Comparison of ENCODE assay signal across 15 cellular contexts in the genomic region with DNA sequence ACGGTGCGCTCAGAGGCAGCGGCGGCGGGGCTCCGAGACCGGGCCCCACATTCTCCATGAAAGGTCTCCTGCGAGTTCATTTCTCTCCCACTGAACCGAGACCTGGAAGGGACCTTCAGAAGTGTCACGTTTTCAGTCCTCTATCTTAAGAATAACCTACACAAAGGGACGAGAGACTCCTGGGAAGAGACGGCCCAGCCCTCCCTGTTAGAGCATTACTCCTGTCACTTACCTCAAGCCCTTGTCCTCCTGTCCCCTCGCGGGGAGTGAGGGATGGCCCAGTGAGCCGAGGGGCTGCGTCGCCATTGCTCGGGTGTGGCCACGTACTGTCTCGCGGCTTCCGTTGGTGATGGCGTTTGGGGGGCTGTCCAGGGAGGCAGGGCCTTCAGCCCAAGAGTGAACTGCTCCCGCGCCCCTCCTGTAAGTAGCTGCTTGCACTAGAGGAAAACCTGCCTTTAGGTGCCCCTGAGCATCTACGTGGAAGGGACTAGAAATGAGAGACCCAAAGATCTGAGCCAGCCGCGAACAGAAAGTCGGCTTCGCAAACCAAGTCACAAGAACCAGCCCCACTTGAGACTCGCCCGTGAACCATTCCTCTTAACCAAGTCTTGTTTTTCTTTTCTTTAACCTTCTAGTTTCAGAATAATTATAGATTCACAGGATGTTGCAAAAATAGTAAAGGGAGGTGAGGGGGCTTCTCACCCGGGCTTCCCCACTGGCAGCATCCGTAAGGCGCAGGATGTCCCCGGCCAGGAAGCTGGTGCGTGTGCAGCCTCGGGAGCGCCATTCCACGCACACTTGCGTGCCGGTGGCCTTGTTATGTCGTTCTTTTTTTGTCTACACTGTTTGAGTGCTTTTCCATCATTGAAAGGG. TPM values are rescaled to one million over a fixed set of nuclear protein-coding genes. Genes with fewer than 3 reads are reported as not detected.
A peak's percentile ranks its signal among the peaks of the same experiment; 100 is the strongest.
DNase-seq lines count a peak whose midpoint lies in the region; TF ChIP-seq lines count a peak whose summit lies in the region.
"Had no signal": no experiment of that assay in that cellular context is flagged by ENCODE, and none has a peak within 500 bp of the region (broad histone marks: within the 10 kb centered on the region; RNA-seq: fewer than 3 reads in every experiment).

No MANE protein-coding gene starts in this region.

- POLR2A ChIA-PET in activated CD4-positive, alpha-beta memory T cell treated with anti-CD3 and anti-CD28 coated beads, Interleukin-2, amount 10 ng/mL, durations not matched to agents 7 days and 5 days (lab: Charles Lee): interaction anchor here (0.9 kb wide), 1 partner anchor 8 kb away, joined by 3 read pairs; a partner anchor contains a TSS
- POLR2A ChIA-PET in activated CD4-positive, alpha-beta memory T cell treated with anti-CD3 and anti-CD28 coated beads for 36 hours (lab: Charles Lee): no interaction called here
- POLR2A ChIA-PET in HEK293 (lab: Yijun Ruan, JAX): no interaction called here

- H3K9me3 ChIP-seq in HEK293 (ENCODE audit: control insufficient read depth, insufficient read depth, low read depth, low read length): no peaks in the 10 kb centered on the region

- no peaks in the 10 kb centered on the region for H3K9me3 Mint-ChIP-seq in activated CD4-positive, alpha-beta memory T cell treated with anti-CD3 and anti-CD28 coated beads, Interleukin-2, amount 10 ng/mL, durations not matched to agents 7 days and 5 days
- no peaks in the 10 kb centered on the region for H3K9me3 Mint-ChIP-seq in activated CD4-positive, alpha-beta memory T cell treated with anti-CD3 and anti-CD28 coated beads for 36 hours
- no peaks in the 10 kb centered on the region for H3K9me3 Mint-ChIP-seq in osteocyte (ENCODE audit: unreplicated experiment)
- H3K9me3 Mint-ChIP-seq: dendritic cell treated with granulocyte-macrophage colony-stimulating factor and Interleukin-4, amounts not matched to agents 40 ng/mL and 50 ng/mL, for 4 days; memory B cell had no signal

- H3K36me3 ChIP-seq in HEK293 (ENCODE audit: control insufficient read depth in 2 of 2, insufficient read depth in 1 of 2, low read length in 2 of 2) (peaks cover 0 to 91% of the 10 kb centered on the region in 2 experiments; a peak in 2 of 3 replicates), brain microvascular endothelial cell (replicated peaks) (peaks cover 47% of the 10 kb centered on the region)

- no peaks in the 10 kb centered on the region for H3K27me3 Mint-ChIP-seq in activated CD4-positive, alpha-beta memory T cell treated with anti-CD3 and anti-CD28 coated beads, Interleukin-2, amount 10 ng/mL, durations not matched to agents 7 days and 5 days
- H3K27me3 Mint-ChIP-seq in activated CD4-positive, alpha-beta memory T cell treated with anti-CD3 and anti-CD28 coated beads for 36 hours: no peaks in the 10 kb centered on the region
- no peaks in the 10 kb centered on the region for H3K27me3 Mint-ChIP-seq in osteocyte (ENCODE audit: unreplicated experiment)
- H3K27me3 Mint-ChIP-seq: memory B cell had no signal

- no peak for TF ChIP-seq CTCF in HEK293 (tag by site-specific recombination; IDR thresholded peaks at IDR 0.05)
- no peak for TF ChIP-seq CTCF in brain microvascular endothelial cell (IDR thresholded peaks at IDR 0.05; ENCODE audit: low read depth, low read length, missing control alignments)
- TF ChIP-seq CTCF in osteocyte (IDR thresholded peaks at IDR 0.05): no peak

- no peak for DNase-seq in activated CD4-positive, alpha-beta memory T cell treated with anti-CD3 and anti-CD28 coated beads, Interleukin-2, amount 10 ng/mL, durations not matched to agents 7 days and 5 days
- DNase-seq in activated CD4-positive, alpha-beta memory T cell treated with anti-CD3 and anti-CD28 coated beads for 36 hours: no peak
- no peak for DNase-seq in brain microvascular endothelial cell
- DNase-seq in osteocyte (ENCODE audit: extremely low spot score, unreplicated experiment): no peak
- no peak for DNase-seq in GOT3 (lab: John Stamatoyannopoulos, UW)
- DNase-seq in activated gamma-delta T cell treated with Interleukin-2 at 50 U/mL for 16 hours: no peak
- DNase-seq in SW480 (ENCODE audit: low spot score): no peak
- DNase-seq: DMS 273 treated with DMSO at 0.1 percent for 48 hours, PC-9, posterior cingulate gyrus, T-helper 9 cell, trophoblast cell had no signal

- in situ Hi-C loops in brain microvascular endothelial cell (cut with HindIII; ENCODE audit: low pct_ligation_motif_present, low sequenced_read_pairs): no loop called here

- no peak overlapping the region for H3K4me3 ChIP-seq in HEK293 (ENCODE audit: low read depth, low read length)
- H3K4me3 ChIP-seq in brain microvascular endothelial cell (ENCODE audit: low read depth, low read length): no peak overlapping the region
- H3K4me3 ChIP-seq: PC-9 had no signal

- CTCF ChIA-PET in activated CD4-positive, alpha-beta memory T cell treated with anti-CD3 and anti-CD28 coated beads, Interleukin-2, amount 10 ng/mL, durations not matched to agents 7 days and 5 days (lab: Charles Lee): no interaction called here
- CTCF ChIA-PET in activated CD4-positive, alpha-beta memory T cell treated with anti-CD3 and anti-CD28 coated beads for 36 hours (lab: Charles Lee): no interaction called here
- CTCF ChIA-PET in HEK293 (lab: Yijun Ruan, JAX): no interaction called here

- no peaks in the 10 kb centered on the region for H3K27me3 ChIP-seq in brain microvascular endothelial cell (replicated peaks)

- peak overlapping the region; percentile 62 for H3K27ac Mint-ChIP-seq in activated CD4-positive, alpha-beta memory T cell treated with anti-CD3 and anti-CD28 coated beads, Interleukin-2, amount 10 ng/mL, durations not matched to agents 7 days and 5 days
- no peak overlapping the region for H3K27ac Mint-ChIP-seq in activated CD4-positive, alpha-beta memory T cell treated with anti-CD3 and anti-CD28 coated beads for 36 hours
- peak overlapping the region; percentile 91 for H3K27ac Mint-ChIP-seq in osteocyte (ENCODE audit: unreplicated experiment)
- H3K27ac Mint-ChIP-seq: memory B cell had no signal

- H3K36me3 Mint-ChIP-seq in activated CD4-positive, alpha-beta memory T cell treated with anti-CD3 and anti-CD28 coated beads, Interleukin-2, amount 10 ng/mL, durations not matched to agents 7 days and 5 days (ENCODE audit: low read depth): peaks cover 17% of the 10 kb centered on the region
- H3K36me3 Mint-ChIP-seq in activated CD4-positive, alpha-beta memory T cell treated with anti-CD3 and anti-CD28 coated beads for 36 hours: peaks cover 60% of the 10 kb centered on the region
- H3K36me3 Mint-ChIP-seq in osteocyte (ENCODE audit: unreplicated experiment): peaks cover 35% of the 10 kb centered on the region

- intact Hi-C loops in activated CD4-positive, alpha-beta memory T cell treated with anti-CD3 and anti-CD28 coated beads for 36 hours (cut with micrococcal nuclease): no loop called here

- H3K27ac ChIP-seq in HEK293 (ENCODE audit: extremely low read depth, low read depth, low read length) (peak overlapping the region; percentile 24; the same call in 1 of the 2 replicates), brain microvascular endothelial cell (peak overlapping the region; percentile 85)
- H3K27ac ChIP-seq: PC-9 had no signal

- H3K4me3 Mint-ChIP-seq in activated CD4-positive, alpha-beta memory T cell treated with anti-CD3 and anti-CD28 coated beads, Interleukin-2, amount 10 ng/mL, durations not matched to agents 7 days and 5 days: no peak overlapping the region
- H3K4me3 Mint-ChIP-seq in activated CD4-positive, alpha-beta memory T cell treated with anti-CD3 and anti-CD28 coated beads for 36 hours: no peak overlapping the region
- H3K4me3 Mint-ChIP-seq in osteocyte (ENCODE audit: unreplicated experiment): peak overlapping the region; percentile 7

- H3K4me1 Mint-ChIP-seq in activated CD4-positive, alpha-beta memory T cell treated with anti-CD3 and anti-CD28 coated beads, Interleukin-2, amount 10 ng/mL, durations not matched to agents 7 days and 5 days: peaks cover 28% of the 10 kb centered on the region
- H3K4me1 Mint-ChIP-seq in activated CD4-positive, alpha-beta memory T cell treated with anti-CD3 and anti-CD28 coated beads for 36 hours (ENCODE audit: low read depth): peaks cover 21% of the 10 kb centered on the region
- peaks cover 31% of the 10 kb centered on the region for H3K4me1 Mint-ChIP-seq in osteocyte (ENCODE audit: unreplicated experiment)

- H3K4me1 ChIP-seq in HEK293 (ENCODE audit: control insufficient read depth, insufficient read depth, low read length): peaks cover 14% of the 10 kb centered on the region

TF ChIP-seq in HEK293, 187 proteins besides CTCF, POLR2A, EP300 and RAD21 (continues in another document):
- TF ChIP-seq ZNF76 (tag by site-specific recombination; IDR thresholded peaks at IDR 0.05; ENCODE audit: borderline replicate concordance, low read depth) (0 out of 2 replicates have a peak, but pooled peaks have one; percentile 1), PRDM6 (tag by site-specific recombination; IDR thresholded peaks at IDR 0.05) (no peak), ZBTB21 (tag by site-specific recombination; IDR thresholded peaks at IDR 0.05) (peak; percentile 3; the same call in 1 of the 2 replicates)

RNA-seq across cellular contexts. Expression of gene NDUFS7, which starts 21.1 kb away (rescaled TPM):
- total RNA-seq in activated CD4-positive, alpha-beta memory T cell treated with anti-CD3 and anti-CD28 coated beads, Interleukin-2, amount 10 ng/mL, durations not matched to agents 7 days and 5 days: 100 to 1,000 TPM; 107 to 109 TPM
- total RNA-seq in activated CD4-positive, alpha-beta memory T cell treated with anti-CD3 and anti-CD28 coated beads for 36 hours: 100 to 1,000 TPM; 117 to 119 TPM
- 71.7 and 74.4 TPM in 2 replicates for total RNA-seq in osteocyte

RNA-seq across cellular contexts. Expression of gene GAMT, which starts 38.7 kb away (rescaled TPM):
- 10 to 100 TPM; 13.2 to 13.8 TPM for total RNA-seq in activated CD4-positive, alpha-beta memory T cell treated with anti-CD3 and anti-CD28 coated beads, Interleukin-2, amount 10 ng/mL, durations not matched to agents 7 days and 5 days
- 10 to 100 TPM; 21.0 to 21.1 TPM for total RNA-seq in activated CD4-positive, alpha-beta memory T cell treated with anti-CD3 and anti-CD28 coated beads for 36 hours
- total RNA-seq in osteocyte: 31.2 and 35.3 TPM in 2 replicates

RNA-seq across cellular contexts. Expression of gene DAZAP1, which starts 44.8 kb away (rescaled TPM):
- total RNA-seq in activated CD4-positive, alpha-beta memory T cell treated with anti-CD3 and anti-CD28 coated beads, Interleukin-2, amount 10 ng/mL, durations not matched to agents 7 days and 5 days: 100 to 1,000 TPM; 194 to 218 TPM
- total RNA-seq in activated CD4-positive, alpha-beta memory T cell treated with anti-CD3 and anti-CD28 coated beads for 36 hours: 100 to 1,000 TPM; 226 to 242 TPM
- 91.0 and 101 TPM in 2 replicates for total RNA-seq in osteocyte
